In the genomic region with DNA sequence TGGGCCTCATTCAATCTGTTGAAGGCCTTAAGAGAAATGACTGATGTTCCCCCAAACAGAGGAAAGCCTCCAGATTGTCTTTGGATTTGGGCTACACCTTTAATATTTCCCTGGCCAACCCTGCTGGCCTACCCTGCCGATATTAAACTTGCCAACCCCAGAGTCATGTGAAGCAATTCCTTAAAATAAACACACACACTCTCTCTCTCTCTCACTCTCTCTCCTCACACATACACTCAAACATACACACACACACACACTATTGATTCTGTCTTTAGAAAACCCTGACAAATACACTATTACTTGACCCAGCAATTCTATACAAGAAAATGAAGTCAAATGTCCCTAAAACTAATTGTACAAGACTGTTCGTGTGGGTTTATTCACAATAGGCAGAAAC, we compare ENCODE assay signal across 22 cellular contexts.
"Had no signal": no experiment of that assay in that cellular context is flagged by ENCODE, and none has a peak within 500 bp of the region (broad histone marks: within the 10 kb centered on the region; RNA-seq: fewer than 3 reads in every experiment).

No MANE protein-coding gene starts in this region.

- H3K4me3 Mint-ChIP-seq: mesothelial cell of epicardium; naive thymus-derived CD4-positive, alpha-beta T cell; nephron; stimulated activated effector memory CD8-positive, alpha-beta T cell treated with anti-CD3 and anti-CD28 coated beads, Interleukin-12 subunit alpha, Interleukin-12 subunit beta, amount 100 ng/mL, for 72 hours had no signal

- H3K4me1 Mint-ChIP-seq: nephron; stimulated activated effector memory CD8-positive, alpha-beta T cell treated with anti-CD3 and anti-CD28 coated beads, Interleukin-12 subunit alpha, Interleukin-12 subunit beta, amount 100 ng/mL, for 72 hours had no signal

- H3K4me1 ChIP-seq: esophagus squamous epithelium, thyroid gland, vagina had no signal

- H3K36me3 Mint-ChIP-seq: mesothelial cell of epicardium; naive thymus-derived CD4-positive, alpha-beta T cell; stimulated activated effector memory CD8-positive, alpha-beta T cell treated with anti-CD3 and anti-CD28 coated beads, Interleukin-12 subunit alpha, Interleukin-12 subunit beta, amount 100 ng/mL, for 72 hours had no signal

- ATAC-seq: naive thymus-derived CD4-positive, alpha-beta T cell; stimulated activated effector memory CD8-positive, alpha-beta T cell treated with anti-CD3 and anti-CD28 coated beads, Interleukin-12 subunit alpha, Interleukin-12 subunit beta, amount 100 ng/mL, for 72 hours had no signal

- H3K9me3 Mint-ChIP-seq: mesothelial cell of epicardium; naive thymus-derived CD4-positive, alpha-beta T cell; nephron; stimulated activated effector memory CD8-positive, alpha-beta T cell treated with anti-CD3 and anti-CD28 coated beads, Interleukin-12 subunit alpha, Interleukin-12 subunit beta, amount 100 ng/mL, for 72 hours had no signal

- H3K4me3 ChIP-seq: coronary artery, esophagus squamous epithelium, hepatocyte, sigmoid colon, stomach, thyroid gland, vagina had no signal

- H3K27me3 ChIP-seq: esophagus squamous epithelium, hepatocyte, sigmoid colon, stomach, thyroid gland, vagina had no signal

- H3K27ac ChIP-seq: coronary artery, esophagus squamous epithelium, hepatocyte, sigmoid colon, stomach, thyroid gland, vagina had no signal

- H3K27ac Mint-ChIP-seq: mesothelial cell of epicardium; naive thymus-derived CD4-positive, alpha-beta T cell; nephron; stimulated activated effector memory CD8-positive, alpha-beta T cell treated with anti-CD3 and anti-CD28 coated beads, Interleukin-12 subunit alpha, Interleukin-12 subunit beta, amount 100 ng/mL, for 72 hours had no signal

- H3K9me3 ChIP-seq: esophagus squamous epithelium, sigmoid colon, stomach, thyroid gland, vagina had no signal

- H3K36me3 ChIP-seq: esophagus squamous epithelium, sigmoid colon, stomach, thyroid gland, vagina had no signal

- DNase-seq: dermis blood vessel endothelial cell; effector memory CD4-positive, alpha-beta T cell; esophagus squamous epithelium; foreskin melanocyte; kidney; mesenchymal stem cell; naive thymus-derived CD4-positive, alpha-beta T cell; nucleus accumbens; posterior cingulate gyrus; sigmoid colon; stimulated activated CD4-positive, alpha-beta T cell treated with anti-CD3 and anti-CD28 coated beads, Interleukin-2, amount 100 ng/mL, for 24 hours; stimulated activated CD4-positive, alpha-beta T cell treated with anti-CD3 and anti-CD28 coated beads, Interleukin-4, amount 100 ng/mL, for 24 hours; stimulated activated naive CD4-positive, alpha-beta T cell treated with Interleukin-2 at 50 U/mL for 16 hours; stomach; thyroid gland; trophoblast cell had no signal
